Comparison of ENCODE assay signal across 8 cellular contexts in genomic region chr20:36305602-36306556, GRCh38. TPM values are rescaled to one million over a fixed set of nuclear protein-coding genes. Genes with fewer than 3 reads are reported as not detected.
DNase-seq lines count a peak whose midpoint lies in the region; ATAC-seq and TF ChIP-seq lines count a peak whose summit lies in the region.

Gene DLGAP4 (plus strand): TSS chr20:36306339. CDS start chr20:36431718, 125,379 bp downstream.

- WGBS in adipose tissue, 3 donors, result 3 to 4% (median 3%) methylated on average over 49 to 76 of the region's 96 CpGs
- WGBS in stomach, 5 donors, result 3 to 7% (median 3%) methylated on average over 18 to 90 of the region's 96 CpGs

- H3K27ac ChIP-seq in adipose tissue (ENCODE audit: low read depth, low read length) (no peak within 1 kb of the TSS), stomach (no peak within 1 kb of the TSS)

- TF ChIP-seq POLR2A in stomach (IDR thresholded peaks at IDR 0.05), result no peak

- peaks cover 13 to 19% (median 18%) of the 10 kb centered on the region in 4 donors for H3K4me1 ChIP-seq in stomach

- ATAC-seq in HG02938 (IDR thresholded peaks at IDR 0.05; ENCODE audit: unreplicated experiment), result no peak

- no peaks in the 10 kb centered on the region for H3K36me3 ChIP-seq in stomach

- DNase-seq in NCI-H146 (lab: John Stamatoyannopoulos, UW) (peak; percentile 38), NCI-H146 treated with DMSO at 0.1 percent for 48 hours (lab: John Stamatoyannopoulos, UW; ENCODE audit: unreplicated experiment) (no peak), iPS-NIHi11 (ENCODE audit: low spot score) (peak; percentile 81), stomach (peak; percentile 17), SIG-M5 treated with dmso at 0.1 percent for 504 hours (lab: John Stamatoyannopoulos, UW; ENCODE audit: unreplicated experiment) (no peak)
- no peak for DNase-seq in NK-92 treated with Interleukin-12 subunit alpha and Interleukin-12 subunit beta, amount 100 ng/mL, for 24 hours (lab: John Stamatoyannopoulos, UW)

- H3K27me3 ChIP-seq in stomach, result peaks cover 35 to 100% (median 83%) of the 10 kb centered on the region in 3 donors

- intact Hi-C loops in stomach (cut with DNase I; ENCODE audit: low total_unique reads), result no loop called here

- TF ChIP-seq EP300 in stomach (IDR thresholded peaks at IDR 0.05), result no peak

- H3K9me3 ChIP-seq in stomach, result no peaks in the 10 kb centered on the region

- no peak for TF ChIP-seq CTCF in stomach (IDR thresholded peaks at IDR 0.05)

- H3K4me3 ChIP-seq in stomach, result peak within 1 kb of the TSS; percentile 34 to 49 (median 44)

RNA-seq across cellular contexts. Expression of gene DLGAP4, which starts in this region (rescaled TPM):
- polyA plus RNA-seq in adipose tissue, result 10 to 100 TPM; 20.1 to 41.2 (median 31.9) TPM
- total RNA-seq in stomach, result 10 to 100 TPM; 15.1 to 92.2 (median 54.0) TPM
- polyA plus RNA-seq in stomach, result 10 to 100 TPM; 15.1 to 26.4 (median 21.1) TPM

Comparison
In these comparisons a context has a peak if more than half of its experiments do, and no peak if none do; other contexts are left out.
1. DNase-seq: peak in NCI-H146 (single experiment), iPS-NIHi11 (single experiment) and stomach (single experiment); none in NCI-H146 treated with DMSO at 0.1 percent for 48 hours (single experiment), SIG-M5 treated with dmso at 0.1 percent for 504 hours (single experiment) and NK-92 treated with Interleukin-12 subunit alpha and Interleukin-12 subunit beta, amount 100 ng/mL, for 24 hours (single experiment).